ENCODE assay signal across 1 cellular context in the genomic region with DNA sequence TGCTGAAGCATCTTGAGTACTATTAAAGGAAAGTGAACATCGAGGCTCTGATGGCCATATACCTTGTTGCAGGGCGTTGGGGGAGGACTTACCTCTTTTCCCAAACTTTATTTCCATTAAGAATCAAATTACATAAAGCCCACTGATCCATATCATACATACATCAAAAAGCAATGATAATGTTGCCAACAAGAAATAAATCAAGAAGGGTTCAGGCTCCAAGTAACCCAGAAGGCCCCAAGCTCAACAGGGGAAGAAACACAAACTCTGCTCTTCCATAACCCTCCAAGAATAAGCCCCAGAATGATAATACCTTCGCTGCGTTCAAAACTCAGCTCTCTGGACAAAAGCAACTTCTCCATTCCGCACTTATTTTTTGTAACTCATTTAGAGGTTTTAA.
TF ChIP-seq lines count a peak whose summit lies in the region.

No MANE protein-coding gene starts in this region.

TF ChIP-seq in IMR-90, 13 proteins besides CTCF, POLR2A, EP300 and RAD21:
- TF ChIP-seq SMC3 (IDR thresholded peaks at IDR 0.05; ENCODE audit: low read depth, low read length), result no peak
- TF ChIP-seq MXI1 (IDR thresholded peaks at IDR 0.05; ENCODE audit: borderline replicate concordance, low read depth, low read length), result no peak
- no peak for TF ChIP-seq MAFK (IDR thresholded peaks at IDR 0.05; ENCODE audit: low read depth, low read length)
- no peak for TF ChIP-seq RFX5 (IDR thresholded peaks at IDR 0.05; ENCODE audit: low read depth, low read length)
- TF ChIP-seq RCOR1 (IDR thresholded peaks at IDR 0.05; ENCODE audit: insufficient replicate concordance, low read length), result no peak
- TF ChIP-seq FOS (IDR thresholded peaks at IDR 0.05; ENCODE audit: low read depth, low read length), result no peak
- TF ChIP-seq, protein P1, sequence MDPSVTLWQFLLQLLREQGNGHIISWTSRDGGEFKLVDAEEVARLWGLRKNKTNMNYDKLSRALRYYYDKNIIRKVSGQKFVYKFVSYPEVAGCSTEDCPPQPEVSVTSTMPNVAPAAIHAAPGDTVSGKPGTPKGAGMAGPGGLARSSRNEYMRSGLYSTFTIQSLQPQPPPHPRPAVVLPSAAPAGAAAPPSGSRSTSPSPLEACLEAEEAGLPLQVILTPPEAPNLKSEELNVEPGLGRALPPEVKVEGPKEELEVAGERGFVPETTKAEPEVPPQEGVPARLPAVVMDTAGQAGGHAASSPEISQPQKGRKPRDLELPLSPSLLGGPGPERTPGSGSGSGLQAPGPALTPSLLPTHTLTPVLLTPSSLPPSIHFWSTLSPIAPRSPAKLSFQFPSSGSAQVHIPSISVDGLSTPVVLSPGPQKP (IDR thresholded peaks at IDR 0.05; ENCODE audit: borderline replicate concordance, low read depth, low read length), result no peak
- TF ChIP-seq USF2 (IDR thresholded peaks at IDR 0.05; ENCODE audit: low read depth, low read length), result no peak
- TF ChIP-seq MAZ (IDR thresholded peaks at IDR 0.05; ENCODE audit: borderline replicate concordance, low read depth, low read length), result no peak
- no peak for TF ChIP-seq CHD1 (IDR thresholded peaks at IDR 0.05; ENCODE audit: low read depth, low read length)
- TF ChIP-seq CEBPB (IDR thresholded peaks at IDR 0.05; ENCODE audit: low read depth, low read length), result no peak
